28 cellular contexts compared by ENCODE assay signal in the genomic region with DNA sequence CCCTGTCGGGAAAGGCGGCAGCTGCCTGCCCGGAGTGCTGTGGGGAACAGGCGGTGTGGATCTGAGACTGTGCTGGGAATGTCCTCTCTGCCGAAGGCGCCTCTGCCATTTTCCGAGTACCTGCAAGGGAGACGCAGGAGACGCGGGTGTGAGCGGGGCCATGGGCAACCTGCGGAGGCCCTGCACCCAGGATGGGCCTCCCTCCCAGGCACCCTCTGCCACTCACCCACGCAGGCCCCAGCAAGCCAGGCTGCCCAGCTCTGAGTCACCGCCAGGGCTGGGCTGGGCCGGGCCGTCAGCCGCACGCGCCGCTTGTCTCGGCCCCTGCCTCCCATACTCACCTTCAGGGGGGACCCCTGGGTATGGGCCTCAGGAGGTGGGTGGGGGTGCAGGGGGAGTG. TPM values are rescaled to one million over a fixed set of nuclear protein-coding genes. Genes with fewer than 3 reads are reported as not detected.
"Had no signal": no experiment of that assay in that cellular context is flagged by ENCODE, and none has a peak within 500 bp of the region (broad histone marks: within the 10 kb centered on the region; RNA-seq: fewer than 3 reads in every experiment).

No MANE protein-coding gene starts in this region.

- H2AFZ ChIP-seq: hepatocyte, parathyroid adenoma had no signal

- H3K9ac ChIP-seq: parathyroid adenoma had no signal

- H3K27me3 ChIP-seq: hepatocyte, testis had no signal

- H3K36me3 ChIP-seq: gastroesophageal sphincter, right atrium auricular region, spleen, transverse colon, WERI-Rb-1 had no signal

- H3K4me2 ChIP-seq: hepatocyte had no signal

- FAIRE-seq: colon, urothelium cell line had no signal

- H3K79me2 ChIP-seq: parathyroid adenoma had no signal

- H3K4me1 ChIP-seq: parathyroid adenoma had no signal

- H3K27ac ChIP-seq: epithelial cell of prostate, gastroesophageal sphincter, hepatocyte, parathyroid adenoma, psoas muscle, right atrium auricular region, spleen, testis, transverse colon, WERI-Rb-1 had no signal

- DNase-seq: activated CD4-positive, alpha-beta memory T cell treated with anti-CD3 and anti-CD28 coated beads for 36 hours; activated CD4-positive, alpha-beta T cell treated with anti-CD3 and anti-CD28 coated beads for 48 hours; activated CD8-positive, alpha-beta memory T cell treated with anti-CD3 and anti-CD28 coated beads, Interleukin-2, amount 50 U/mL, for 4 hours; activated naive CD8-positive, alpha-beta T cell treated with anti-CD3 and anti-CD28 coated beads, Interleukin-2, amount 50 U/mL, for 24 hours; activated T-cell treated with anti-CD3 and anti-CD28 coated beads, Interleukin-2, amount 50 U/mL, for 48 hours; amygdala; dermis blood vessel endothelial cell; effector CD4-positive, alpha-beta T cell; islet precursor cell; midbrain; naive thymus-derived CD8-positive, alpha-beta T cell; occipital lobe; psoas muscle; spleen; stimulated activated CD4-positive, alpha-beta T cell treated with anti-CD3 and anti-CD28 coated beads, Interleukin-2, amount 100 ng/mL, for 48 hours; stimulated activated naive CD4-positive, alpha-beta T cell treated with Interleukin-2 at 50 U/mL for 16 hours; T-helper 9 cell; testis; transverse colon; WERI-Rb-1 had no signal

- H3K9me3 ChIP-seq: gastroesophageal sphincter, psoas muscle, right atrium auricular region, spleen, testis, transverse colon had no signal

- ATAC-seq: activated CD4-positive, CD25-positive, alpha-beta regulatory T cell treated with anti-CD3 and anti-CD28 coated beads, Interleukin-2, amount 50 U/mL, for 24 hours; activated naive CD8-positive, alpha-beta T cell treated with anti-CD3 and anti-CD28 coated beads, Interleukin-2, amount 50 U/mL, for 24 hours; gastroesophageal sphincter; naive thymus-derived CD8-positive, alpha-beta T cell; psoas muscle had no signal

- H3K4me3 ChIP-seq: gastroesophageal sphincter, hepatocyte, psoas muscle, right atrium auricular region, spleen, testis, transverse colon had no signal

RNA-seq across cellular contexts. Expression of a gene that starts 3.5 kb away (rescaled TPM):
- total RNA-seq: naive thymus-derived CD8-positive, alpha-beta T cell had no signal
